Comparison of ENCODE assay signal across 1 cellular context in genomic region chr17:50358177-50358576, GRCh38.
TF ChIP-seq lines count a peak whose summit lies in the region.

No MANE protein-coding gene starts in this region.

TF ChIP-seq in HepG2, 621 proteins besides CTCF, POLR2A, EP300 and RAD21:
- TF ChIP-seq NFATC3 (CRISPR knock-in tag; IDR thresholded peaks at IDR 0.05) (no peak), SIX4 (CRISPR knock-in tag; IDR thresholded peaks at IDR 0.05) (no peak), ZNF33B (CRISPR knock-in tag; IDR thresholded peaks at IDR 0.05) (no peak), NFIB (CRISPR knock-in tag; IDR thresholded peaks at IDR 0.05; ENCODE audit: borderline replicate concordance) (no peak), ZNF562 (CRISPR knock-in tag; IDR thresholded peaks at IDR 0.05; ENCODE audit: borderline replicate concordance) (no peak), AGO2 (optimal IDR thresholded peaks at IDR 0.05; ENCODE audit: low read depth, low read length) (peak; percentile 62), CREB1 (IDR thresholded peaks at IDR 0.05) (peak; percentile 53; the same call in 1 of the 2 replicates), CREB1 (CRISPR knock-in tag; IDR thresholded peaks at IDR 0.05) (no peak)
